Comparison of ENCODE assay signal across 18 cellular contexts in the genomic region with DNA sequence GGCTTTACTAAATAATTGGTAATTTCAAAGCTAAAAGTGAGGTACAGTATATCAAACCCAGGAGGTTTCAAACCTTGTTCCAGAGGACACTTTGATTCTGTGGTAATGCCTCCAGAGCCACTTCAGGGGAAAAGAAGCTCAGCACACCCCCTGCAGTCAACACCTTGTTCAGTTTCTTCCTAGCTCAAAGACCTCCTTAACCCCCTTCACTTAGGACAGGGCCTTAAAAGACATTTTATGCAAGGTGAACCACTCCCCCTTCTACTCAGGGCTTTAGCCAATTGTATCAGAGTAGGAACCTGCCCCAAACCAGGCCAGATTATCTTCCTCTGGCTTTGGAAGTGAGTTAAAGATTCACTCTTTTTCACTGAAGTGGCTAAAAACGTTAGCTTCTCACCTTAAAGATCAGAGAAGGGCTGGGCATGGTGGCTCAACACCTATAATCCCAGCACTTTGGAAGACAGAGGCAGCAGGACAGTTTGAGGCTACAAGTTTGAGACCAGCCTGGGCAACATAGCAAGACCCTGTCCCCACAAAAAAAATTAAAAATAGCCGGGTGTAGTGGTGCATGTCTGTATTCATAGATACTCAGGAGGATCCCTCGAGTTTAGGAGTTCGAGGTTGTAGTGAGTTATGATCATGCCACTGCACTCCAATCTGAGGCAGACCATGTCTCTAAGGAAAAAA. TPM values are rescaled to one million over a fixed set of nuclear protein-coding genes. Genes with fewer than 3 reads are reported as not detected.
DNase-seq lines count a peak whose midpoint lies in the region; ATAC-seq and TF ChIP-seq lines count a peak whose summit lies in the region.
"Had no signal": no experiment of that assay in that cellular context is flagged by ENCODE, and none has a peak within 500 bp of the region (broad histone marks: within the 10 kb centered on the region; RNA-seq: fewer than 3 reads in every experiment).

No MANE protein-coding gene starts in this region.

- H3K4me2 ChIP-seq in GM23338: no peak overlapping the region

- H3K36me3 Mint-ChIP-seq in CD4-positive, alpha-beta memory T cell: peaks cover 10 to 13% of the 10 kb centered on the region in 2 donors
- H3K36me3 Mint-ChIP-seq in GM23338 (ENCODE audit: low read depth): no peaks in the 10 kb centered on the region
- H3K36me3 Mint-ChIP-seq in activated T-helper 1 cell treated with anti-CD3 and anti-CD28 coated beads, Interleukin-12 subunit alpha, Interleukin-12 subunit beta, Interleukin-2, Interleukin-4 antibody, amounts not matched to agents 30 ng/mL and 10 ng/mL and 1 ng/mL, durations not matched to agents 14 hours and 24 hours and 36 hours (ENCODE audit: low read depth): peaks cover 13% of the 10 kb centered on the region
- peaks cover 9% of the 10 kb centered on the region for H3K36me3 Mint-ChIP-seq in memory B cell
- peaks cover 10% of the 10 kb centered on the region for H3K36me3 Mint-ChIP-seq in type B pancreatic cell

- H3K79me2 ChIP-seq in GM23338 (replicated peaks; ENCODE audit: insufficient read depth): peaks cover 64% of the 10 kb centered on the region

- TF ChIP-seq CTCF in GM23338 (conservative IDR thresholded peaks at IDR 0.05; ENCODE audit: low read depth in 2 of 2) (peak in 1 of 2 experiments; percentile 17; a peak in 1 of 4 replicates), right atrium auricular region (IDR thresholded peaks at IDR 0.05) (no peak), type B pancreatic cell (conservative IDR thresholded peaks at IDR 0.05) (no peak)

- H3K27ac Mint-ChIP-seq in CD4-positive, alpha-beta memory T cell: peak overlapping the region in 3 of 7 donors; percentile 15 to 63 (median 59)
- H3K27ac Mint-ChIP-seq in GM23338: no peak overlapping the region
- no peak overlapping the region for H3K27ac Mint-ChIP-seq in activated T-helper 1 cell treated with anti-CD3 and anti-CD28 coated beads, Interleukin-12 subunit alpha, Interleukin-12 subunit beta, Interleukin-2, Interleukin-4 antibody, amounts not matched to agents 30 ng/mL and 10 ng/mL and 1 ng/mL, durations not matched to agents 14 hours and 24 hours and 36 hours
- H3K27ac Mint-ChIP-seq in memory B cell: no peak overlapping the region
- no peak overlapping the region for H3K27ac Mint-ChIP-seq in type B pancreatic cell

- no peaks in the 10 kb centered on the region; the same call in none of the 2 replicates for H4K20me1 ChIP-seq in GM23338 (replicated peaks; ENCODE audit: insufficient read depth)

- intact Hi-C loops in CD4-positive, alpha-beta memory T cell (cut with micrococcal nuclease): loop anchor here (5.0 to 10.0 kb wide), 3 partner anchors 55 to 885 kb away; partner anchors contain the start of genes APPL1 and ARHGEF3
- intact Hi-C loops in activated T-helper 1 cell treated with anti-CD3 and anti-CD28 coated beads, Interleukin-12 subunit alpha, Interleukin-12 subunit beta, Interleukin-2, Interleukin-4 antibody, amounts not matched to agents 30 ng/mL and 10 ng/mL and 1 ng/mL, durations not matched to agents 14 hours and 24 hours and 36 hours (cut with micrococcal nuclease): loop anchor here (5.0 kb wide), 2 partner anchors 548 to 1002 kb away; partner anchors contain the start of gene ABHD6

- H3F3A ChIP-seq in GM23338 (replicated peaks; ENCODE audit: low read depth): no peaks in the 10 kb centered on the region

- no peaks in the 10 kb centered on the region for H3K36me3 ChIP-seq in CD4-positive, alpha-beta memory T cell (ENCODE audit: insufficient read depth, low read length)
- H3K36me3 ChIP-seq in GM23338 (ENCODE audit: insufficient read depth): no peaks in the 10 kb centered on the region
- no peaks in the 10 kb centered on the region for H3K36me3 ChIP-seq in right atrium auricular region
- H3K36me3 ChIP-seq: BE2C, Peyer's patch had no signal

- no peaks in the 10 kb centered on the region for H3K9me3 Mint-ChIP-seq in CD4-positive, alpha-beta memory T cell
- H3K9me3 Mint-ChIP-seq in GM23338: no peaks in the 10 kb centered on the region
- no peaks in the 10 kb centered on the region for H3K9me3 Mint-ChIP-seq in activated T-helper 1 cell treated with anti-CD3 and anti-CD28 coated beads, Interleukin-12 subunit alpha, Interleukin-12 subunit beta, Interleukin-2, Interleukin-4 antibody, amounts not matched to agents 30 ng/mL and 10 ng/mL and 1 ng/mL, durations not matched to agents 14 hours and 24 hours and 36 hours
- H3K9me3 Mint-ChIP-seq in memory B cell: no peaks in the 10 kb centered on the region
- no peaks in the 10 kb centered on the region for H3K9me3 Mint-ChIP-seq in type B pancreatic cell

- no peaks in the 10 kb centered on the region for H3K27me3 Mint-ChIP-seq in CD4-positive, alpha-beta memory T cell
- peaks cover 20% of the 10 kb centered on the region for H3K27me3 Mint-ChIP-seq in GM23338 (ENCODE audit: insufficient read depth, low read depth, poor library complexity)
- H3K27me3 Mint-ChIP-seq in activated T-helper 1 cell treated with anti-CD3 and anti-CD28 coated beads, Interleukin-12 subunit alpha, Interleukin-12 subunit beta, Interleukin-2, Interleukin-4 antibody, amounts not matched to agents 30 ng/mL and 10 ng/mL and 1 ng/mL, durations not matched to agents 14 hours and 24 hours and 36 hours (ENCODE audit: insufficient read depth): no peaks in the 10 kb centered on the region
- no peaks in the 10 kb centered on the region for H3K27me3 Mint-ChIP-seq in memory B cell
- H3K27me3 Mint-ChIP-seq in type B pancreatic cell: no peaks in the 10 kb centered on the region

- DNase-seq in CD4-positive, alpha-beta memory T cell: no peak
- peak; percentile 59 for DNase-seq in GM23338 (ENCODE audit: low spot score)
- no peak for DNase-seq in activated T-helper 1 cell treated with anti-CD3 and anti-CD28 coated beads, Interleukin-12 subunit alpha, Interleukin-12 subunit beta, Interleukin-2, Interleukin-4 antibody, amounts not matched to agents 30 ng/mL and 10 ng/mL and 1 ng/mL, durations not matched to agents 14 hours and 24 hours and 36 hours (ENCODE audit: low spot score)
- no peak for DNase-seq in memory B cell (ENCODE audit: low spot score in 2 of 2)
- DNase-seq in right atrium auricular region (ENCODE audit: low spot score): no peak
- no peak for DNase-seq in cerebellar nuclear complex (lab: John Stamatoyannopoulos, UW)
- DNase-seq in type B pancreatic cell (ENCODE audit: extremely low spot score, unreplicated experiment): no peak
- DNase-seq: activated CD4-positive, CD25-positive, alpha-beta regulatory T cell treated with anti-CD3 and anti-CD28 coated beads, Interleukin-2, amount 50 U/mL, for 72 hours; activated effector memory CD4-positive, alpha-beta T cell treated with Interleukin-2 at 50 U/mL for 16 hours; BE2C; GOT3; left lung; nucleus accumbens; Peyer's patch; small intestine; T-helper 1 cell had no signal

- ATAC-seq in GM23338 (peak; percentile 28), memory B cell (ENCODE audit: low read depth) (no peak), HG03135 (IDR thresholded peaks at IDR 0.05; ENCODE audit: unreplicated experiment) (no peak)
- ATAC-seq: left lung had no signal

- POLR2A ChIA-PET in CD4-positive, alpha-beta memory T cell (lab: Charles Lee; ENCODE audit: partially characterized antibody): interaction anchor here (1.5 to 2.4 kb wide), 3 partner anchors 9 to 133 kb away, joined by 7 to 12 read pairs (median 9); partner anchors contain the start of genes ARF4 and PDE12

- H3K4me3 Mint-ChIP-seq in CD4-positive, alpha-beta memory T cell: peak overlapping the region in 7 of 8 donors; percentile 39 to 90 (median 52)
- H3K4me3 Mint-ChIP-seq in GM23338 (no peak overlapping the region), memory B cell (peak overlapping the region; percentile 17), type B pancreatic cell (no peak overlapping the region)
- peak overlapping the region; percentile 19 for H3K4me3 Mint-ChIP-seq in activated T-helper 1 cell treated with anti-CD3 and anti-CD28 coated beads, Interleukin-12 subunit alpha, Interleukin-12 subunit beta, Interleukin-2, Interleukin-4 antibody, amounts not matched to agents 30 ng/mL and 10 ng/mL and 1 ng/mL, durations not matched to agents 14 hours and 24 hours and 36 hours

- H3K9me2 ChIP-seq in GM23338 (ENCODE audit: insufficient read depth): no peaks in the 10 kb centered on the region

- peaks cover 33 to 64% (median 51%) of the 10 kb centered on the region in 4 donors for H3K4me1 Mint-ChIP-seq in CD4-positive, alpha-beta memory T cell
- H3K4me1 Mint-ChIP-seq in GM23338: peaks cover 13% of the 10 kb centered on the region; the same call in 2 of the 3 replicates
- peaks cover 43% of the 10 kb centered on the region for H3K4me1 Mint-ChIP-seq in activated T-helper 1 cell treated with anti-CD3 and anti-CD28 coated beads, Interleukin-12 subunit alpha, Interleukin-12 subunit beta, Interleukin-2, Interleukin-4 antibody, amounts not matched to agents 30 ng/mL and 10 ng/mL and 1 ng/mL, durations not matched to agents 14 hours and 24 hours and 36 hours (ENCODE audit: low read depth)
- peaks cover 24% of the 10 kb centered on the region for H3K4me1 Mint-ChIP-seq in memory B cell
- H3K4me1 Mint-ChIP-seq in type B pancreatic cell (ENCODE audit: unreplicated experiment): peaks cover 28% of the 10 kb centered on the region

- H3K27ac ChIP-seq in CD4-positive, alpha-beta memory T cell (ENCODE audit: low read depth, low read length): no peak overlapping the region
- H3K27ac ChIP-seq in GM23338 (ENCODE audit: low read depth): peak overlapping the region; percentile 43; the same call in 1 of the 2 replicates
- H3K27ac ChIP-seq in right atrium auricular region: no peak overlapping the region
- H3K27ac ChIP-seq: HL-60, left lung had no signal

- H3K9me3 ChIP-seq in CD4-positive, alpha-beta memory T cell (ENCODE audit: control insufficient read depth in 1 of 2, low read length in 2 of 2): no peaks in the 10 kb centered on the region
- H3K9me3 ChIP-seq in right atrium auricular region: no peaks in the 10 kb centered on the region
- H3K9me3 ChIP-seq: BE2C, left lung, Peyer's patch had no signal

- CTCF ChIA-PET in CD4-positive, alpha-beta memory T cell (lab: Charles Lee; ENCODE audit: partially characterized antibody): interaction anchor here (0.7 to 1.1 kb wide), 2 partner anchors 137 to 292 kb away, joined by 3 to 4 read pairs; no protein-coding TSS in a partner anchor

- H2AFZ ChIP-seq in GM23338: no peak overlapping the region

- H3K27me3 ChIP-seq in CD4-positive, alpha-beta memory T cell (ENCODE audit: insufficient read depth, low read length): no peaks in the 10 kb centered on the region
- H3K27me3 ChIP-seq in GM23338 (ENCODE audit: insufficient read depth): no peaks in the 10 kb centered on the region
- H3K27me3 ChIP-seq in right atrium auricular region: no peaks in the 10 kb centered on the region
- H3K27me3 ChIP-seq: BE2C, left lung, Peyer's patch had no signal

- H3K4me1 ChIP-seq in CD4-positive, alpha-beta memory T cell (ENCODE audit: insufficient read depth, low read length): peaks cover 71% of the 10 kb centered on the region
- H3K4me1 ChIP-seq in GM23338 (ENCODE audit: insufficient read depth): peaks cover 13% of the 10 kb centered on the region
- H3K4me1 ChIP-seq in right atrium auricular region: peaks cover 0 to 53% of the 10 kb centered on the region in 2 donors
- H3K4me1 ChIP-seq: BE2C had no signal

- no peak overlapping the region for H3K4me3 ChIP-seq in CD4-positive, alpha-beta memory T cell (ENCODE audit: low read length in 2 of 2)
- H3K4me3 ChIP-seq in GM23338 (no peak overlapping the region), right atrium auricular region (no peak overlapping the region)
- H3K4me3 ChIP-seq: left lung had no signal

RNA-seq across cellular contexts. Expression of gene DENND6A, which starts 3.4 kb away (rescaled TPM):
- 10 to 100 TPM; 40.1 to 43.7 TPM for total RNA-seq in CD4-positive, alpha-beta memory T cell
- 10 to 100 TPM in 1 of 2 donors, 1 to 10 TPM in 1; 10.0 to 40.5 TPM for polyA plus RNA-seq in CD4-positive, alpha-beta memory T cell
- total RNA-seq in GM23338 (2014; rRNA removed; shearing (Covaris generic)): 17.5 and 40.6 TPM in 2 replicates
- polyA plus RNA-seq in GM23338 (2016; fragmentation: Nextera tagmentation; extraction: Ambion mirVana): 4.0 and 7.5 TPM in 2 replicates
- 23.6 and 26.2 TPM in 2 replicates for total RNA-seq in activated T-helper 1 cell treated with anti-CD3 and anti-CD28 coated beads, Interleukin-12 subunit alpha, Interleukin-12 subunit beta, Interleukin-2, Interleukin-4 antibody, amounts not matched to agents 30 ng/mL and 10 ng/mL and 1 ng/mL, durations not matched to agents 14 hours and 24 hours and 36 hours
- total RNA-seq in right atrium auricular region (10 to 100 TPM; 12.7 to 13.3 TPM), type B pancreatic cell (ENCODE audit: low replicate concordance) (29.6 and 31.2 TPM in 2 replicates)

Comparison
In these comparisons a context has a peak if more than half of its experiments do, and no peak if none do; other contexts are left out.
1. H3K4me3 Mint-ChIP-seq: peak in CD4-positive, alpha-beta memory T cell (7 of 8), activated T-helper 1 cell treated with anti-CD3 and anti-CD28 coated beads, Interleukin-12 subunit alpha, Interleukin-12 subunit beta, Interleukin-2, Interleukin-4 antibody, amounts not matched to agents 30 ng/mL and 10 ng/mL and 1 ng/mL, durations not matched to agents 14 hours and 24 hours and 36 hours (single experiment) and memory B cell (single experiment); none in GM23338 (single experiment) and type B pancreatic cell (single experiment).